24 cellular contexts compared by ENCODE assay signal in genomic region chr10:43286076-43286805, GRCh38. TPM values are rescaled to one million over a fixed set of nuclear protein-coding genes. Genes with fewer than 3 reads are reported as not detected.
DNase-seq lines count a peak whose midpoint lies in the region; ATAC-seq, FAIRE-seq and TF ChIP-seq lines count a peak whose summit lies in the region.
"Had no signal": no experiment of that assay in that cellular context is flagged by ENCODE, and none has a peak within 500 bp of the region (broad histone marks: within the 10 kb centered on the region; RNA-seq: fewer than 3 reads in every experiment).

No MANE protein-coding gene starts in this region.

- TF ChIP-seq EP300 in A549 (IDR thresholded peaks at IDR 0.05) = no peak

- no peaks in the 10 kb centered on the region for H3K9me3 ChIP-seq in A549
- H3K9me3 ChIP-seq in aorta (ENCODE audit: control insufficient read depth, low read length) = no peaks in the 10 kb centered on the region
- H3K9me3 ChIP-seq: lower lobe of right lung, SJSA1, tibial artery had no signal

- H3K4me2 ChIP-seq in A549 = no peak overlapping the region
- H3K4me2 ChIP-seq: smooth muscle cell had no signal

- peaks cover 30% of the 10 kb centered on the region for H3K4me1 Mint-ChIP-seq in T-helper 2 cell treated with Interferon-gamma antibody and Interleukin-4, amounts not matched to agents 5 μg/mL and 100 μg/mL, for 36 hours (ENCODE audit: low read depth)
- peaks cover 26% of the 10 kb centered on the region for H3K4me1 Mint-ChIP-seq in activated CD8-positive, alpha-beta T cell treated with anti-CD3 and anti-CD28 coated beads for 36 hours (ENCODE audit: low read depth)
- H3K4me1 Mint-ChIP-seq in naive thymus-derived CD8-positive, alpha-beta T cell = peaks cover 13 to 33% (median 25%) of the 10 kb centered on the region in 4 donors

- FAIRE-seq in A549 (lab: Jason Lieb, UNC) = no peak
- FAIRE-seq: D721Med, keratinocyte had no signal

- no peaks in the 10 kb centered on the region for H3K9me3 Mint-ChIP-seq in T-helper 2 cell treated with Interferon-gamma antibody and Interleukin-4, amounts not matched to agents 5 μg/mL and 100 μg/mL, for 36 hours
- no peaks in the 10 kb centered on the region for H3K9me3 Mint-ChIP-seq in activated CD8-positive, alpha-beta T cell treated with anti-CD3 and anti-CD28 coated beads for 36 hours
- no peaks in the 10 kb centered on the region for H3K9me3 Mint-ChIP-seq in naive thymus-derived CD8-positive, alpha-beta T cell
- H3K9me3 Mint-ChIP-seq: GM23338 had no signal

- no peaks in the 10 kb centered on the region for H3K27me3 ChIP-seq in aorta (ENCODE audit: control insufficient read depth in 1 of 2, insufficient read depth in 2 of 2, low read length in 1 of 2)

- H3K36me3 Mint-ChIP-seq in T-helper 2 cell treated with Interferon-gamma antibody and Interleukin-4, amounts not matched to agents 5 μg/mL and 100 μg/mL, for 36 hours (ENCODE audit: low read depth) = no peaks in the 10 kb centered on the region
- H3K36me3 Mint-ChIP-seq in activated CD8-positive, alpha-beta T cell treated with anti-CD3 and anti-CD28 coated beads for 36 hours (ENCODE audit: low read depth) = no peaks in the 10 kb centered on the region
- H3K36me3 Mint-ChIP-seq in naive thymus-derived CD8-positive, alpha-beta T cell = no peaks in the 10 kb centered on the region

- TF ChIP-seq RAD21 in A549 (conservative IDR thresholded peaks at IDR 0.05 in 1 of 2, IDR thresholded peaks at IDR 0.05 in 1 of 2) = no peak

- intact Hi-C loops in activated CD8-positive, alpha-beta T cell treated with anti-CD3 and anti-CD28 coated beads for 36 hours (cut with micrococcal nuclease) = no loop called here
- intact Hi-C loops in aorta (cut with DNase I) = no loop called here

- CTCF ChIA-PET in A549 (lab: Yijun Ruan, JAX) = interaction anchor here (1.2 to 16.5 kb wide), 4 partner anchors 21 to 66 kb away, joined by 4 to 234 read pairs (median 5); no protein-coding TSS in a partner anchor
- CTCF ChIA-PET in activated CD8-positive, alpha-beta T cell treated with anti-CD3 and anti-CD28 coated beads for 36 hours (lab: Charles Lee) = interaction anchor here (1.1 kb wide), 1 partner anchor 17 kb away, joined by 3 read pairs; no protein-coding TSS in a partner anchor

- 90% methylated on average over 18 of the region's 18 CpGs for WGBS in A549 (ENCODE audit: missing lambda C conversion rate)
- WGBS in aorta, 2 donors = 83 to 84% methylated on average over 18 of the region's 18 CpGs

- POLR2A ChIA-PET in A549 (lab: Yijun Ruan, JAX) = no interaction called here
- POLR2A ChIA-PET in activated CD8-positive, alpha-beta T cell treated with anti-CD3 and anti-CD28 coated beads for 36 hours (lab: Charles Lee) = no interaction called here
- POLR2A ChIA-PET in naive thymus-derived CD8-positive, alpha-beta T cell (lab: Charles Lee) = no interaction called here

- H3K36me3 ChIP-seq in aorta (ENCODE audit: control insufficient read depth in 1 of 2, insufficient read depth in 2 of 2, low read length in 1 of 2) = no peaks in the 10 kb centered on the region
- H3K36me3 ChIP-seq: lower lobe of right lung, SJSA1, tibial artery had no signal

- TF ChIP-seq POLR2A in A549 (IDR thresholded peaks at IDR 0.05; ENCODE audit: low read length) = no peak

- H3K27ac Mint-ChIP-seq in T-helper 2 cell treated with Interferon-gamma antibody and Interleukin-4, amounts not matched to agents 5 μg/mL and 100 μg/mL, for 36 hours = peak overlapping the region; percentile 91
- H3K27ac Mint-ChIP-seq in activated CD8-positive, alpha-beta T cell treated with anti-CD3 and anti-CD28 coated beads for 36 hours = peak overlapping the region; percentile 47
- peak overlapping the region in 9 of 10 donors; percentile 59 to 97 (median 83) for H3K27ac Mint-ChIP-seq in naive thymus-derived CD8-positive, alpha-beta T cell

- ATAC-seq in A549 (no peak), aorta (ENCODE audit: low FRiP score) (no peak), HG03095 (IDR thresholded peaks at IDR 0.05; ENCODE audit: unreplicated experiment) (no peak)
- ATAC-seq in activated CD8-positive, alpha-beta T cell treated with anti-CD3 and anti-CD28 coated beads for 36 hours = no peak
- ATAC-seq in naive thymus-derived CD8-positive, alpha-beta T cell = no peak

- peak overlapping the region; percentile 58 for H3K4me3 Mint-ChIP-seq in T-helper 2 cell treated with Interferon-gamma antibody and Interleukin-4, amounts not matched to agents 5 μg/mL and 100 μg/mL, for 36 hours
- H3K4me3 Mint-ChIP-seq in activated CD8-positive, alpha-beta T cell treated with anti-CD3 and anti-CD28 coated beads for 36 hours = no peak overlapping the region
- peak overlapping the region in 8 of 10 donors; percentile 29 to 89 (median 50) for H3K4me3 Mint-ChIP-seq in naive thymus-derived CD8-positive, alpha-beta T cell
- H3K4me3 Mint-ChIP-seq: GM23338 had no signal

- TF ChIP-seq CTCF in A549 (IDR thresholded peaks at IDR 0.05) = no peak
- TF ChIP-seq CTCF in activated CD8-positive, alpha-beta T cell treated with anti-CD3 and anti-CD28 coated beads for 36 hours (IDR thresholded peaks at IDR 0.05) = no peak

- DNase-seq in T-helper 2 cell treated with Interferon-gamma antibody and Interleukin-4, amounts not matched to agents 5 μg/mL and 100 μg/mL, for 36 hours (ENCODE audit: low spot score) = no peak
- DNase-seq in T-helper 2 cell (no peak), A549 (ENCODE audit: low read depth in 1 of 2, low spot score in 1 of 2) (no peak), DMS53 treated with DMSO at 0.1 percent for 48 hours (lab: John Stamatoyannopoulos, UW; ENCODE audit: unreplicated experiment) (no peak), aorta (no peak)
- no peak for DNase-seq in activated CD8-positive, alpha-beta T cell treated with anti-CD3 and anti-CD28 coated beads for 36 hours
- no peak for DNase-seq in naive thymus-derived CD8-positive, alpha-beta T cell
- DNase-seq: 8988T; EL; Karpas-422; lower lobe of right lung; NCI-H1694; NCI-H2171 treated with DMSO at 0.1 percent for 48 hours; NCI-H524 treated with DMSO at 0.1 percent for 48 hours; stimulated activated CD4-positive, alpha-beta T cell treated with anti-CD3 and anti-CD28 coated beads, Interleukin-2, amount 100 ng/mL, for 48 hours; stimulated activated naive CD4-positive, alpha-beta T cell treated with Interleukin-2 at 50 U/mL for 16 hours; T-helper 9 cell; tibial artery had no signal

- no peak overlapping the region for H3K4me3 ChIP-seq in A549
- no peak overlapping the region for H3K4me3 ChIP-seq in aorta (ENCODE audit: low read length in 2 of 2)
- H3K4me3 ChIP-seq: GM23338, lower lobe of right lung, SJSA1, smooth muscle cell, tibial artery had no signal

- H3K27me3 Mint-ChIP-seq in T-helper 2 cell treated with Interferon-gamma antibody and Interleukin-4, amounts not matched to agents 5 μg/mL and 100 μg/mL, for 36 hours (ENCODE audit: low read depth) = peaks cover 12% of the 10 kb centered on the region
- peaks cover 5% of the 10 kb centered on the region for H3K27me3 Mint-ChIP-seq in activated CD8-positive, alpha-beta T cell treated with anti-CD3 and anti-CD28 coated beads for 36 hours
- peaks cover 0 to 9% (median 7%) of the 10 kb centered on the region in 5 donors for H3K27me3 Mint-ChIP-seq in naive thymus-derived CD8-positive, alpha-beta T cell

- H3K4me1 ChIP-seq in A549 (peaks cover 18% of the 10 kb centered on the region), aorta (ENCODE audit: control insufficient read depth in 1 of 2, insufficient read depth in 2 of 2, low read length in 2 of 2) (no peaks in the 10 kb centered on the region)
- H3K4me1 ChIP-seq: tibial artery had no signal

- H3K27ac ChIP-seq in A549 (peak overlapping the region; percentile 67 to 82; a peak in 4 of 6 replicates), aorta (ENCODE audit: low read depth in 1 of 2, low read length in 2 of 2) (no peak overlapping the region)
- H3K27ac ChIP-seq: SJSA1, tibial artery had no signal

TF ChIP-seq in A549, 52 proteins besides CTCF, POLR2A, EP300 and RAD21:
- TF ChIP-seq EHMT2 (IDR thresholded peaks at IDR 0.05; ENCODE audit: low read depth) (no peak), BHLHE40 (IDR thresholded peaks at IDR 0.05; ENCODE audit: low read depth, low read length) (no peak), ESRRA (IDR thresholded peaks at IDR 0.05; ENCODE audit: borderline replicate concordance, low read length) (no peak), HOXA7 (CRISPR knock-in tag; IDR thresholded peaks at IDR 0.05) (no peak), CEBPB (IDR thresholded peaks at IDR 0.05) (no peak), RCOR1 (IDR thresholded peaks at IDR 0.05; ENCODE audit: low read depth, low read length) (no peak), SREBF2 (IDR thresholded peaks at IDR 0.05) (no peak), PBX3 (IDR thresholded peaks at IDR 0.05) (no peak), E2F6 (IDR thresholded peaks at IDR 0.05; ENCODE audit: borderline replicate concordance, low read depth) (no peak), RNF2 (IDR thresholded peaks at IDR 0.05; ENCODE audit: borderline replicate concordance, low read depth) (no peak), ZSCAN20 (CRISPR knock-in tag; IDR thresholded peaks at IDR 0.05) (no peak)

RNA-seq across cellular contexts. Expression of gene RASGEF1A, which starts 19.4 kb away (rescaled TPM):
- polyA plus RNA-seq in A549 (2011; rRNA removed) (3.5 and 4.2 TPM in 2 replicates), A549 (2017; fragmentation: RNase III; extraction: RNeasy Plus Mini Kit Qiagen cat#74134 plus additional on column Dnase treatment) (1.6 to 2.5 TPM (median 1.7 TPM) in 3 replicates), aorta (1 to 10 TPM in 1 of 2 donors, not detected in 1; 3.9 TPM)
- 5.7 and 9.7 TPM in 2 replicates for polyA plus RNA-seq in A549 (2012; cell fraction: cytosol; rRNA removed)
- polyA plus RNA-seq in A549 (2012; cell fraction: nucleus; rRNA removed) = 8.2 and 10.4 TPM in 2 replicates
- 5.3 and 6.4 TPM in 2 replicates for polyA minus RNA-seq in A549 (2011; rRNA and poly(A)+ RNA removed)
- 1 to 10 TPM; 1.2 to 1.5 TPM for total RNA-seq in activated CD8-positive, alpha-beta T cell treated with anti-CD3 and anti-CD28 coated beads for 36 hours
- total RNA-seq in naive thymus-derived CD8-positive, alpha-beta T cell = under 1 TPM; 0.23 to 0.47 TPM
- polyA plus RNA-seq in naive thymus-derived CD8-positive, alpha-beta T cell = 1 to 10 TPM in 1 of 3 donors, under 1 TPM in 2; 0.30 to 6.1 (median 0.42) TPM
- total RNA-seq in aorta = 1 to 10 TPM; 1.9 to 3.1 TPM
- total RNA-seq: SJSA1 had no signal

Comparison
In these comparisons a context has a peak if more than half of its experiments do, and no peak if none do; other contexts are left out.
1. H3K27ac ChIP-seq: peak in A549 (2 of 2); none in aorta (0 of 2).
2. Peak in every context shown above with its lines, with median percentiles within 50 percentile points of each other: H3K27ac Mint-ChIP-seq.